13 cellular contexts compared by ENCODE assay signal in the genomic region with DNA sequence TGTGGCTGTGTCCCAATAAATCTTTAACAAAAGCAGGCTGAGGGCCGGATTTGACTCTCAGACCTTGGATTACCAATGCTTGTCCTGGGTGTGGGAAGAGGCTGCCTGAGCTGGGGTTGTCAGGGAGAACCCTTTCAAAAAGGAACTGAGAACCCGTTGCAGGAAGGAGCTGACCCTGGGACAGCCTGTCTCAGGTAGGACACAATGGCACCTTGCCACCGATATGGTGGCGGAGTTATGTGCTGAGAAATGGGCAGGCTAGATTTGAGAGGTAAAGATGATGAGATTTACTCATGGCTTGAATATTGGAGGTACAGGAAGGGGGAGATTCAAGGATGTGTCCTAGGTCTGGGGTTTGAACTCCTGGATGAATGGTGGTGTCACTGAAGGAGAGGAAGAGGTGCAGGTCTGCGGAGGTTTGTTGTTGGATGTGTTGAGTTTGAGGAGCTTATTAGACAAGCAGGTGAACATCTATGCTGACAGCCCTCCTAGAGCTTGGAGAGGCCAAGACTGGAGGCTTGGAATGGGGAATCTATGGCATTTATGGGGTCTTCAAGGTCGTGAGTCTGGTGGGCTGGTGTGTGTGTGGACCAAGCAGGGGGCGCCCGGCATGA. TPM values are rescaled to one million over a fixed set of nuclear protein-coding genes. Genes with fewer than 3 reads are reported as not detected.
DNase-seq lines count a peak whose midpoint lies in the region; ATAC-seq, FAIRE-seq and TF ChIP-seq lines count a peak whose summit lies in the region.
"Had no signal": no experiment of that assay in that cellular context is flagged by ENCODE, and none has a peak within 500 bp of the region (broad histone marks: within the 10 kb centered on the region; RNA-seq: fewer than 3 reads in every experiment).

No MANE protein-coding gene starts in this region.

- H3K27me3 ChIP-seq in astrocyte (ENCODE audit: insufficient read depth, low read length) (no peaks in the 10 kb centered on the region), parathyroid adenoma (ENCODE audit: control insufficient read depth, insufficient read depth, low read length) (no peaks in the 10 kb centered on the region)

- H3K9ac ChIP-seq in astrocyte (ENCODE audit: low read length), result no peak overlapping the region
- H3K9ac ChIP-seq in parathyroid adenoma, result no peak overlapping the region

- H3K4me1 Mint-ChIP-seq in astrocyte (ENCODE audit: low read depth, unreplicated experiment), result peaks cover 17% of the 10 kb centered on the region

- DNase-seq in astrocyte (ENCODE audit: low read depth) (no peak), NCI-H345 (lab: John Stamatoyannopoulos, UW) (no peak), NCI-H1048 (lab: John Stamatoyannopoulos, UW) (no peak)
- DNase-seq: Caco-2, kidney glomerular epithelial cell, NCI-H510A, SW 1271 had no signal

- no peaks in the 10 kb centered on the region for H3K36me3 ChIP-seq in astrocyte (ENCODE audit: insufficient read depth, low read length)
- no peaks in the 10 kb centered on the region for H3K36me3 ChIP-seq in parathyroid adenoma (ENCODE audit: control insufficient read depth, insufficient read depth, low read length)

- FAIRE-seq in astrocyte (lab: Jason Lieb, UNC), result no peak

- H3K4me3 ChIP-seq in astrocyte (ENCODE audit: insufficient read depth, low read depth, low read length) (no peak overlapping the region), parathyroid adenoma (ENCODE audit: low read depth, low read length) (no peak overlapping the region)

- peaks cover 38% of the 10 kb centered on the region for H4K20me1 ChIP-seq in astrocyte (ENCODE audit: insufficient read depth, low read length)

- H3K27me3 Mint-ChIP-seq in astrocyte (ENCODE audit: low read depth, unreplicated experiment), result no peaks in the 10 kb centered on the region
- H3K27me3 Mint-ChIP-seq: progenitor cell of endocrine pancreas had no signal

- no peaks in the 10 kb centered on the region for H3K9me3 Mint-ChIP-seq in astrocyte (ENCODE audit: unreplicated experiment)

- H3K27ac ChIP-seq in C4-2B, result peak overlapping the region; percentile 99
- H3K27ac ChIP-seq in astrocyte (ENCODE audit: low read depth, low read length), result no peak overlapping the region
- peak overlapping the region; percentile 87 for H3K27ac ChIP-seq in parathyroid adenoma

- ATAC-seq in HG03066 (IDR thresholded peaks at IDR 0.05; ENCODE audit: low read depth, unreplicated experiment) (peak; percentile 2), HG02623 (IDR thresholded peaks at IDR 0.05; ENCODE audit: unreplicated experiment) (no peak), GM21576 (IDR thresholded peaks at IDR 0.05; ENCODE audit: unreplicated experiment) (no peak)

- H3K79me2 ChIP-seq in astrocyte (ENCODE audit: insufficient read depth, low read length), result peaks cover 13% of the 10 kb centered on the region
- H3K79me2 ChIP-seq in parathyroid adenoma, result peaks cover 41% of the 10 kb centered on the region

- TF ChIP-seq CTCF in C4-2B (conservative IDR thresholded peaks at IDR 0.05) (no peak), astrocyte (IDR thresholded peaks at IDR 0.05; ENCODE audit: insufficient read depth, low read depth, low read length) (no peak), parathyroid adenoma (IDR thresholded peaks at IDR 0.05) (no peak)

- H3K4me3 Mint-ChIP-seq in astrocyte (ENCODE audit: unreplicated experiment), result no peak overlapping the region

- H2AFZ ChIP-seq in astrocyte (ENCODE audit: low read depth, low read length) (no peak overlapping the region), parathyroid adenoma (no peak overlapping the region)

- H3K4me2 ChIP-seq in astrocyte (ENCODE audit: low read length) (no peak overlapping the region), parathyroid adenoma (ENCODE audit: low read length) (no peak overlapping the region)

- H3K9me3 ChIP-seq in astrocyte (ENCODE audit: insufficient read depth, low read depth, low read length), result no peaks in the 10 kb centered on the region
- H3K9me3 ChIP-seq in parathyroid adenoma (ENCODE audit: control insufficient read depth, low read length), result no peaks in the 10 kb centered on the region
- H3K9me3 ChIP-seq: Caco-2 had no signal

- peaks cover 10% of the 10 kb centered on the region for H3K36me3 Mint-ChIP-seq in astrocyte (ENCODE audit: low read depth, unreplicated experiment)

- H3K27ac Mint-ChIP-seq in astrocyte (ENCODE audit: unreplicated experiment), result peak overlapping the region; percentile 43
- H3K27ac Mint-ChIP-seq: progenitor cell of endocrine pancreas had no signal

- H3K4me1 ChIP-seq in astrocyte (ENCODE audit: insufficient read depth, low read length) (peaks cover 6% of the 10 kb centered on the region), parathyroid adenoma (peaks cover 48% of the 10 kb centered on the region)
- H3K4me1 ChIP-seq: Caco-2 had no signal

RNA-seq across cellular contexts. Expression of gene PLEKHF1, which starts 7.2 kb away (rescaled TPM):
- total RNA-seq in astrocyte, result 10.8 and 13.1 TPM in 2 replicates

RNA-seq across cellular contexts. Expression of gene C19orf12, which starts 42.6 kb away (rescaled TPM):
- total RNA-seq in astrocyte, result 38.7 and 40.9 TPM in 2 replicates
